ENCODE assay signal across 28 cellular contexts in the genomic region with DNA sequence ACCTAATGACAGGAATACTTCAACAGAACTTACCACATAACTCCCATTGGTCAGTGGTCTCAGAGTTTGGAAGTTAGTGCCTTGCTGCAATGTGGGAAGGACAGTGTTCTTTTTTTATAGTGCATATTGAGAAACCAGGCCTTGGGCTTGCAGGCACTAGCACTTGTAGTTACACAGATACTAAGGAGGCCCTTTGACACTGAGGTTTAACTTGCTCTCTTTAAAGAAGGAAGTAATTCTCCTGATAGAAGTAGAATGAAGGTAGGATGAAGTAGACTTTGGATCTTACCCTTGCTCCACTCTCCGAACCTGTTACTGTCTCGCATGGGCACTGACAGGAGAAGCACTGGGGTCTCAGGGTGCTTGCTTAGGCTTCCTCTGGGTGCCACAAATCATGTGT. TPM values are rescaled to one million over a fixed set of nuclear protein-coding genes. Genes with fewer than 3 reads are reported as not detected.
"Had no signal": no experiment of that assay in that cellular context is flagged by ENCODE, and none has a peak within 500 bp of the region (broad histone marks: within the 10 kb centered on the region; RNA-seq: fewer than 3 reads in every experiment).

No MANE protein-coding gene starts in this region.

- H3K27me3 ChIP-seq: breast epithelium, esophagus squamous epithelium, heart right ventricle, left lung, neural progenitor cell, upper lobe of right lung had no signal

- H3K4me3 Mint-ChIP-seq: activated CD4-positive, alpha-beta memory T cell treated with anti-CD3 and anti-CD28 coated beads, Interleukin-2, amount 10 ng/mL, durations not matched to agents 7 days and 5 days; activated CD4-positive, alpha-beta T cell treated with anti-CD3 and anti-CD28 coated beads, Interleukin-2, amount 10 ng/mL, durations not matched to agents 7 days and 5 days; activated naive CD4-positive, alpha-beta T cell treated with anti-CD3 and anti-CD28 coated beads, Interleukin-2, amount 50 U/mL, for 24 hours; activated naive CD8-positive, alpha-beta T cell treated with anti-CD3 and anti-CD28 coated beads, Interleukin-2, amount 50 U/mL, for 24 hours; activated T-cell treated with anti-CD3 and anti-CD28 coated beads, Interleukin-2, amount 50 U/mL, for 4 hours; activated T-helper 17 cell treated with anti-CD3 and anti-CD28 coated beads, Interleukin-2, amount 50 U/mL, for 72 hours; natural killer cell; neural progenitor cell; stimulated activated effector memory CD8-positive, alpha-beta T cell treated with anti-CD3 and anti-CD28 coated beads, Interleukin-12 subunit alpha, Interleukin-12 subunit beta, amount 100 ng/mL, for 72 hours; stimulated activated naive CD8-positive, alpha-beta T cell treated with anti-CD3 and anti-CD28 coated beads, Interleukin-15, Interleukin-2, amounts not matched to agents 100 ng/mL and 50 ng/mL, for 24 hours; WTC11 had no signal

- H3K4me3 ChIP-seq: breast epithelium, esophagus squamous epithelium, heart right ventricle, left lung, lower lobe of right lung, neural progenitor cell, upper lobe of right lung had no signal

- H3K27ac ChIP-seq: breast epithelium, epithelial cell of prostate, esophagus squamous epithelium, heart right ventricle, left lung, lower lobe of right lung, neural progenitor cell, upper lobe of right lung had no signal

- H3K4me1 ChIP-seq: neural progenitor cell had no signal

- H3K27me3 Mint-ChIP-seq: activated naive CD4-positive, alpha-beta T cell treated with anti-CD3 and anti-CD28 coated beads, Interleukin-2, amount 50 U/mL, for 24 hours; activated naive CD8-positive, alpha-beta T cell treated with anti-CD3 and anti-CD28 coated beads, Interleukin-2, amount 50 U/mL, for 24 hours; activated T-helper 17 cell treated with anti-CD3 and anti-CD28 coated beads, Interleukin-2, amount 50 U/mL, for 72 hours; stimulated activated naive CD8-positive, alpha-beta T cell treated with anti-CD3 and anti-CD28 coated beads, Interleukin-15, Interleukin-2, amounts not matched to agents 100 ng/mL and 50 ng/mL, for 24 hours had no signal

- H3K9me3 Mint-ChIP-seq: activated CD4-positive, alpha-beta memory T cell treated with anti-CD3 and anti-CD28 coated beads, Interleukin-2, amount 10 ng/mL, durations not matched to agents 7 days and 5 days; activated CD4-positive, alpha-beta T cell treated with anti-CD3 and anti-CD28 coated beads, Interleukin-2, amount 10 ng/mL, durations not matched to agents 7 days and 5 days; activated naive CD4-positive, alpha-beta T cell treated with anti-CD3 and anti-CD28 coated beads, Interleukin-2, amount 50 U/mL, for 24 hours; activated naive CD8-positive, alpha-beta T cell treated with anti-CD3 and anti-CD28 coated beads, Interleukin-2, amount 50 U/mL, for 24 hours; activated T-cell treated with anti-CD3 and anti-CD28 coated beads, Interleukin-2, amount 50 U/mL, for 4 hours; activated T-helper 17 cell treated with anti-CD3 and anti-CD28 coated beads, Interleukin-2, amount 50 U/mL, for 72 hours; natural killer cell; neural progenitor cell; stimulated activated effector memory CD8-positive, alpha-beta T cell treated with anti-CD3 and anti-CD28 coated beads, Interleukin-12 subunit alpha, Interleukin-12 subunit beta, amount 100 ng/mL, for 72 hours; stimulated activated naive CD8-positive, alpha-beta T cell treated with anti-CD3 and anti-CD28 coated beads, Interleukin-15, Interleukin-2, amounts not matched to agents 100 ng/mL and 50 ng/mL, for 24 hours had no signal

- H3K9me3 ChIP-seq: breast epithelium, esophagus squamous epithelium, heart right ventricle, left lung, lower lobe of right lung, upper lobe of right lung had no signal

- DNase-seq: activated CD4-positive, alpha-beta memory T cell treated with anti-CD3 and anti-CD28 coated beads, Interleukin-2, amount 10 ng/mL, durations not matched to agents 7 days and 5 days; activated CD4-positive, alpha-beta T cell treated with anti-CD3 and anti-CD28 coated beads for 1 hour; activated CD4-positive, alpha-beta T cell treated with anti-CD3 and anti-CD28 coated beads, Interleukin-2, amount 10 ng/mL, durations not matched to agents 7 days and 5 days; activated CD8-positive, alpha-beta memory T cell treated with anti-CD3 and anti-CD28 coated beads, Interleukin-2, amount 50 U/mL, for 48 hours; activated gamma-delta T cell treated with Interleukin-2 at 50 U/mL for 16 hours; activated naive CD8-positive, alpha-beta T cell treated with anti-CD3 and anti-CD28 coated beads, Interleukin-2, amount 50 U/mL, for 24 hours; activated T-cell treated with anti-CD3 and anti-CD28 coated beads, Interleukin-2, amount 50 U/mL, for 4 hours; central memory CD4-positive, alpha-beta T cell; esophagus squamous epithelium; foreskin melanocyte; heart right ventricle; kidney glomerular epithelial cell; left lung; lower lobe of right lung; mesenchymal stem cell; natural killer cell; right cardiac atrium; stimulated activated CD4-positive, alpha-beta T cell treated with anti-CD3 and anti-CD28 coated beads, Interleukin-4, amount 100 ng/mL, for 1 hour; T-helper 2 cell; upper lobe of right lung had no signal

- H3K4me1 Mint-ChIP-seq: activated CD4-positive, alpha-beta memory T cell treated with anti-CD3 and anti-CD28 coated beads, Interleukin-2, amount 10 ng/mL, durations not matched to agents 7 days and 5 days; activated CD4-positive, alpha-beta T cell treated with anti-CD3 and anti-CD28 coated beads, Interleukin-2, amount 10 ng/mL, durations not matched to agents 7 days and 5 days; activated naive CD4-positive, alpha-beta T cell treated with anti-CD3 and anti-CD28 coated beads, Interleukin-2, amount 50 U/mL, for 24 hours; activated T-helper 17 cell treated with anti-CD3 and anti-CD28 coated beads, Interleukin-2, amount 50 U/mL, for 72 hours; neural progenitor cell; stimulated activated effector memory CD8-positive, alpha-beta T cell treated with anti-CD3 and anti-CD28 coated beads, Interleukin-12 subunit alpha, Interleukin-12 subunit beta, amount 100 ng/mL, for 72 hours; WTC11 had no signal

- H3K27ac Mint-ChIP-seq: activated CD4-positive, alpha-beta memory T cell treated with anti-CD3 and anti-CD28 coated beads, Interleukin-2, amount 10 ng/mL, durations not matched to agents 7 days and 5 days; activated CD4-positive, alpha-beta T cell treated with anti-CD3 and anti-CD28 coated beads, Interleukin-2, amount 10 ng/mL, durations not matched to agents 7 days and 5 days; activated naive CD4-positive, alpha-beta T cell treated with anti-CD3 and anti-CD28 coated beads, Interleukin-2, amount 50 U/mL, for 24 hours; activated naive CD8-positive, alpha-beta T cell treated with anti-CD3 and anti-CD28 coated beads, Interleukin-2, amount 50 U/mL, for 24 hours; activated T-helper 17 cell treated with anti-CD3 and anti-CD28 coated beads, Interleukin-2, amount 50 U/mL, for 72 hours; natural killer cell; neural progenitor cell; stimulated activated effector memory CD8-positive, alpha-beta T cell treated with anti-CD3 and anti-CD28 coated beads, Interleukin-12 subunit alpha, Interleukin-12 subunit beta, amount 100 ng/mL, for 72 hours; stimulated activated naive CD8-positive, alpha-beta T cell treated with anti-CD3 and anti-CD28 coated beads, Interleukin-15, Interleukin-2, amounts not matched to agents 100 ng/mL and 50 ng/mL, for 24 hours; WTC11 had no signal

- ATAC-seq: activated naive CD8-positive, alpha-beta T cell treated with anti-CD3 and anti-CD28 coated beads, Interleukin-2, amount 50 U/mL, for 24 hours; activated T-cell treated with anti-CD3 and anti-CD28 coated beads, Interleukin-2, amount 50 U/mL, for 4 hours; activated T-helper 17 cell treated with anti-CD3 and anti-CD28 coated beads, Interleukin-2, amount 50 U/mL, for 72 hours; heart right ventricle; left lung; lower lobe of right lung; natural killer cell; right cardiac atrium; stimulated activated effector memory CD8-positive, alpha-beta T cell treated with anti-CD3 and anti-CD28 coated beads, Interleukin-12 subunit alpha, Interleukin-12 subunit beta, amount 100 ng/mL, for 72 hours; upper lobe of right lung; WTC11 had no signal

RNA-seq across cellular contexts. Expression of a gene that starts 31.0 kb away (rescaled TPM):
- total RNA-seq: activated CD4-positive, alpha-beta memory T cell treated with anti-CD3 and anti-CD28 coated beads, Interleukin-2, amount 10 ng/mL, durations not matched to agents 7 days and 5 days; activated CD4-positive, alpha-beta T cell treated with anti-CD3 and anti-CD28 coated beads, Interleukin-2, amount 10 ng/mL, durations not matched to agents 7 days and 5 days had no signal
